ENCODE assay signal across 1 cellular context in genomic region chr4:56990109-56990508, GRCh38.
TF ChIP-seq lines count a peak whose summit lies in the region.

No MANE protein-coding gene starts in this region.

TF ChIP-seq in K562, 482 proteins besides CTCF, POLR2A, EP300 and RAD21 (continued from another document):
- TF ChIP-seq CEBPG (CRISPR knock-in tag; IDR thresholded peaks at IDR 0.05) = peak; percentile 89
- peak; percentile 90 to 96 for TF ChIP-seq CEBPG (tag; conservative IDR thresholded peaks at IDR 0.05 in 1 of 2, IDR thresholded peaks at IDR 0.05 in 1 of 2)
- TF ChIP-seq ZC3H4 (CRISPR knock-in tag; IDR thresholded peaks at IDR 0.05; ENCODE audit: borderline replicate concordance) = no peak
- TF ChIP-seq RBM15 (IDR thresholded peaks at IDR 0.05; ENCODE audit: insufficient read depth, low read length) = no peak
- TF ChIP-seq SLC30A9 (CRISPR knock-in tag; IDR thresholded peaks at IDR 0.05) = no peak
- TF ChIP-seq SP2 (IDR thresholded peaks at IDR 0.05; ENCODE audit: extremely low read depth, low read depth, low read length, poor library complexity, severe bottlenecking) = no peak
- TF ChIP-seq DMBX1 (CRISPR knock-in tag; IDR thresholded peaks at IDR 0.05; ENCODE audit: borderline replicate concordance) = peak; percentile 79; the same call in 1 of the 2 replicates
- no peak for TF ChIP-seq ZNF253 (CRISPR knock-in tag; conservative IDR thresholded peaks at IDR 0.05)
- TF ChIP-seq ATF4 (CRISPR knock-in tag; IDR thresholded peaks at IDR 0.05) = peak; percentile 73
- no peak for TF ChIP-seq ZNF354B (CRISPR knock-in tag; IDR thresholded peaks at IDR 0.05)
- TF ChIP-seq JUND (IDR thresholded peaks at IDR 0.05; ENCODE audit: borderline replicate concordance, low read depth, low read length) = peak; percentile 90
- TF ChIP-seq JUND (tag; IDR thresholded peaks at IDR 0.05; ENCODE audit: borderline replicate concordance, low read depth, low read length) = no peak; the same call in 2 of the 3 replicates
- no peak for TF ChIP-seq SAFB2 (IDR thresholded peaks at IDR 0.05; ENCODE audit: borderline replicate concordance, low read depth, low read length, severe bottlenecking)
- peak; percentile 59 for TF ChIP-seq CXXC5 (CRISPR knock-in tag; IDR thresholded peaks at IDR 0.05)
- TF ChIP-seq MCM7 (IDR thresholded peaks at IDR 0.05) = no peak
- TF ChIP-seq HMG20A (CRISPR knock-in tag; conservative IDR thresholded peaks at IDR 0.05) = no peak
- no peak for TF ChIP-seq TARDBP (IDR thresholded peaks at IDR 0.05)
- TF ChIP-seq ZSCAN29 (IDR thresholded peaks at IDR 0.05) = no peak
- TF ChIP-seq EP400 (IDR thresholded peaks at IDR 0.05) = peak; percentile 42; the same call in 1 of the 2 replicates
- no peak for TF ChIP-seq ZNF143 (CRISPR knock-in tag; IDR thresholded peaks at IDR 0.05)
- TF ChIP-seq ZNF766 (CRISPR knock-in tag; conservative IDR thresholded peaks at IDR 0.05) = 0 out of 2 replicates have a peak, but pooled peaks have one; percentile 10
- no peak for TF ChIP-seq SNAPC5 (CRISPR knock-in tag; IDR thresholded peaks at IDR 0.05)
- no peak for TF ChIP-seq KDM1A (IDR thresholded peaks at IDR 0.05)
- TF ChIP-seq ID3 (CRISPR knock-in tag; IDR thresholded peaks at IDR 0.05) = no peak
- TF ChIP-seq ID3 (tag; IDR thresholded peaks at IDR 0.05) = no peak
- TF ChIP-seq PHTF2 (CRISPR knock-in tag; IDR thresholded peaks at IDR 0.05) = no peak
- no peak for TF ChIP-seq FOXP1 (CRISPR knock-in tag; IDR thresholded peaks at IDR 0.05)
- TF ChIP-seq PHF21A (IDR thresholded peaks at IDR 0.05; ENCODE audit: borderline replicate concordance, low read depth) = no peak
- TF ChIP-seq NFATC3 (IDR thresholded peaks at IDR 0.05) = no peak
